11 cellular contexts compared by ENCODE assay signal in the genomic region with DNA sequence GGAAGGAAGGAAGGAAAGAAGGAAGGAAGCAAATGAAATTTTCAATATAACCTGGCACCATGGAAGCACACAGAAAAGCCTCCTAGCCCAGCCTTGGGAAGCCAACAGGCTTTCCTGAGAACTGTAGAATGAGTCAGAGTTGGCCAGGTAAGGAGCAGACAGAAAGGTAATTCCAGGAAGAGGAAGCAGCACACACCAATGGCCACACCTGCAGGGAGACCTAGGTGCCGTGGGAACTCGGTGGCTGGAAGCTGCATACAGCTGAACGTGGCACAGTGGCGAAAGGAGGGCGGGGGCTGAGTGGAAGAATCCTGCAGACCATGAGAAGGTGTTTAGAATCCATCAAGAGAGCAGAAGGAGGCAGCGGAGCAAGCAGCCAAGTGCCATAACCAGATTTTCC.
"Had no signal": no experiment of that assay in that cellular context is flagged by ENCODE, and none has a peak within 500 bp of the region (broad histone marks: within the 10 kb centered on the region; RNA-seq: fewer than 3 reads in every experiment).

No MANE protein-coding gene starts in this region.

- H3K36me3 ChIP-seq: adrenal gland, heart left ventricle, SJSA1, tibial artery had no signal

- H3K4me3 Mint-ChIP-seq: activated B cell treated with CpG ODN at 0.5 μM for 24 hours; activated CD4-positive, alpha-beta T cell treated with anti-CD3 and anti-CD28 coated beads, Interleukin-2, amount 10 ng/mL, durations not matched to agents 24 days and 14 days; naive thymus-derived CD4-positive, alpha-beta T cell; stimulated activated memory B cell treated with anti-CD40 and anti-IgM and Interleukin-4, amounts not matched to agents 10 μg/mL and 1 μg/mL and 100 μg/mL, for 72 hours had no signal

- H3K27ac ChIP-seq: parathyroid adenoma, SJSA1, tibial artery had no signal

- H3K27me3 ChIP-seq: adrenal gland, heart left ventricle, SJSA1, tibial artery had no signal

- H3K27me3 Mint-ChIP-seq: activated B cell treated with CpG ODN at 0.5 μM for 24 hours; stimulated activated memory B cell treated with anti-CD40 and anti-IgM and Interleukin-4, amounts not matched to agents 10 μg/mL and 1 μg/mL and 100 μg/mL, for 72 hours had no signal

- H3K36me3 Mint-ChIP-seq: naive thymus-derived CD4-positive, alpha-beta T cell; stimulated activated memory B cell treated with anti-CD40 and anti-IgM and Interleukin-4, amounts not matched to agents 10 μg/mL and 1 μg/mL and 100 μg/mL, for 72 hours had no signal

- H3K9me3 ChIP-seq: adrenal gland, heart left ventricle, SJSA1, tibial artery had no signal

- DNase-seq: activated B cell treated with CpG ODN at 0.5 μM for 24 hours; activated CD4-positive, alpha-beta T cell treated with anti-CD3 and anti-CD28 coated beads, Interleukin-2, amount 10 ng/mL, durations not matched to agents 24 days and 14 days; activated naive CD4-positive, alpha-beta T cell treated with anti-CD3 and anti-CD28 coated beads, Interleukin-2, amount 50 U/mL, for 16 hours; adrenal gland; heart left ventricle; mammary epithelial cell; naive thymus-derived CD4-positive, alpha-beta T cell; tibial artery had no signal

- H3K4me1 ChIP-seq: parathyroid adenoma, tibial artery had no signal

- H3K4me3 ChIP-seq: adrenal gland, heart left ventricle, SJSA1, tibial artery had no signal

- H3K27ac Mint-ChIP-seq: activated B cell treated with CpG ODN at 0.5 μM for 24 hours; activated CD4-positive, alpha-beta T cell treated with anti-CD3 and anti-CD28 coated beads, Interleukin-2, amount 10 ng/mL, durations not matched to agents 24 days and 14 days; naive thymus-derived CD4-positive, alpha-beta T cell; stimulated activated memory B cell treated with anti-CD40 and anti-IgM and Interleukin-4, amounts not matched to agents 10 μg/mL and 1 μg/mL and 100 μg/mL, for 72 hours had no signal

- ATAC-seq: heart left ventricle; naive thymus-derived CD4-positive, alpha-beta T cell; stimulated activated memory B cell treated with anti-CD40 and anti-IgM and Interleukin-4, amounts not matched to agents 10 μg/mL and 1 μg/mL and 100 μg/mL, for 72 hours had no signal

- H3K9me3 Mint-ChIP-seq: activated B cell treated with CpG ODN at 0.5 μM for 24 hours; activated CD4-positive, alpha-beta T cell treated with anti-CD3 and anti-CD28 coated beads, Interleukin-2, amount 10 ng/mL, durations not matched to agents 24 days and 14 days; naive thymus-derived CD4-positive, alpha-beta T cell; stimulated activated memory B cell treated with anti-CD40 and anti-IgM and Interleukin-4, amounts not matched to agents 10 μg/mL and 1 μg/mL and 100 μg/mL, for 72 hours had no signal
